In the genomic region with DNA sequence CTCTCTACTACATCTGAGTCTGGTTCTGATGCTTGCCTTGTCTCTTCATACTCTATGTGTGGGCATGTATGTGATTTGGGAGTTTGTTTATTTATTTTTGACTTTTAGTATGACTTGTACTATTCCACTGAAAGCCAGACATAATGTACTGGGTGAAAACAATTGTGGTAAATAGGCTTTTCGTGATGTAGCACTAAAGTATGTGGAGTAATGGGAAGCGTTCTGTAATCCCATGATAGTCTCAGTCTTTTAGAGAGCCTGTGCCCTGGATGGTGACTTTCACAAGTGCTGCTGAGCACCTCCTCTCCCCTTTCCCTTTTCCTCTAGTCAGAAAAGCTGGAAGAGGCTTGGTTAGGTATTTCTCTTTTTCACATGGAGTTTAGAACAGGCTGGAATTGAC, we compare ENCODE assay signal across 16 cellular contexts.
DNase-seq lines count a peak whose midpoint lies in the region; ATAC-seq and TF ChIP-seq lines count a peak whose summit lies in the region.
"Had no signal": no experiment of that assay in that cellular context is flagged by ENCODE, and none has a peak within 500 bp of the region (broad histone marks: within the 10 kb centered on the region; RNA-seq: fewer than 3 reads in every experiment).

No MANE protein-coding gene starts in this region.

- TF ChIP-seq CTCF in choroid plexus epithelial cell (conservative IDR thresholded peaks at IDR 0.05; ENCODE audit: low read depth, low read length) (no peak), foreskin fibroblast (IDR thresholded peaks at IDR 0.05; ENCODE audit: low read depth, low read length) (no peak), uterus (IDR thresholded peaks at IDR 0.05) (no peak)

- H3K4me3 Mint-ChIP-seq in activated T-helper 1 cell treated with anti-CD3 and anti-CD28 coated beads, Interleukin-12 subunit alpha, Interleukin-12 subunit beta, Interleukin-2, Interleukin-4 antibody, amounts not matched to agents 30 ng/mL and 10 ng/mL and 1 ng/mL, durations not matched to agents 14 hours and 24 hours and 36 hours, result no peak overlapping the region
- H3K4me3 Mint-ChIP-seq: B cell had no signal

- no peak overlapping the region for H3K27ac Mint-ChIP-seq in activated T-helper 1 cell treated with anti-CD3 and anti-CD28 coated beads, Interleukin-12 subunit alpha, Interleukin-12 subunit beta, Interleukin-2, Interleukin-4 antibody, amounts not matched to agents 30 ng/mL and 10 ng/mL and 1 ng/mL, durations not matched to agents 14 hours and 24 hours and 36 hours
- H3K27ac Mint-ChIP-seq: B cell had no signal

- no peaks in the 10 kb centered on the region for H3K27me3 ChIP-seq in uterus
- H3K27me3 ChIP-seq: Peyer's patch had no signal

- H3K4me1 Mint-ChIP-seq in activated T-helper 1 cell treated with anti-CD3 and anti-CD28 coated beads, Interleukin-12 subunit alpha, Interleukin-12 subunit beta, Interleukin-2, Interleukin-4 antibody, amounts not matched to agents 30 ng/mL and 10 ng/mL and 1 ng/mL, durations not matched to agents 14 hours and 24 hours and 36 hours (ENCODE audit: low read depth), result no peaks in the 10 kb centered on the region
- H3K4me1 Mint-ChIP-seq: B cell had no signal

- H3K4me1 ChIP-seq in uterus, result no peaks in the 10 kb centered on the region
- H3K4me1 ChIP-seq: Peyer's patch had no signal

- TF ChIP-seq POLR2A in uterus (IDR thresholded peaks at IDR 0.05), result no peak

- ATAC-seq in GM19467 (IDR thresholded peaks at IDR 0.05; ENCODE audit: unreplicated experiment), result no peak
- ATAC-seq: HCT116 had no signal

- H3K9me3 ChIP-seq in uterus, result no peaks in the 10 kb centered on the region
- H3K9me3 ChIP-seq: Peyer's patch had no signal

- peak; percentile 44 for DNase-seq in EH (ENCODE audit: low read depth)
- peak; percentile 15 for DNase-seq in M059J (ENCODE audit: low read depth)
- peak; percentile 39 for DNase-seq in choroid plexus epithelial cell (ENCODE audit: low read depth)
- DNase-seq in foreskin fibroblast, result peak; percentile 12 to 52
- no peak for DNase-seq in activated T-helper 1 cell treated with anti-CD3 and anti-CD28 coated beads, Interleukin-12 subunit alpha, Interleukin-12 subunit beta, Interleukin-2, Interleukin-4 antibody, amounts not matched to agents 30 ng/mL and 10 ng/mL and 1 ng/mL, durations not matched to agents 14 hours and 24 hours and 36 hours (ENCODE audit: low spot score)
- DNase-seq in occipital lobe (lab: John Stamatoyannopoulos, UW), result no peak
- no peak for DNase-seq in uterus
- DNase-seq: Kasumi-1; NCI-H1105; NCI-H2081 treated with DMSO at 0.1 percent for 48 hours; NCI-H446 treated with DMSO at 0.1 percent for 48 hours; NK-92 treated with Interleukin-12 subunit alpha and Interleukin-12 subunit beta, amount 100 ng/mL, for 24 hours; Peyer's patch had no signal

- no peaks in the 10 kb centered on the region for H3K36me3 ChIP-seq in uterus
- H3K36me3 ChIP-seq: Peyer's patch had no signal

- no peak overlapping the region for H3K27ac ChIP-seq in uterus
- H3K27ac ChIP-seq: Peyer's patch had no signal

- H3K4me3 ChIP-seq in choroid plexus epithelial cell (ENCODE audit: low read depth, low read length) (no peak overlapping the region), foreskin fibroblast (ENCODE audit: low read depth in 1 of 2, low read length in 2 of 2) (no peak overlapping the region), uterus (no peak overlapping the region)
- H3K4me3 ChIP-seq: Peyer's patch had no signal

- H3K27me3 Mint-ChIP-seq in activated T-helper 1 cell treated with anti-CD3 and anti-CD28 coated beads, Interleukin-12 subunit alpha, Interleukin-12 subunit beta, Interleukin-2, Interleukin-4 antibody, amounts not matched to agents 30 ng/mL and 10 ng/mL and 1 ng/mL, durations not matched to agents 14 hours and 24 hours and 36 hours (ENCODE audit: insufficient read depth), result peaks cover 2% of the 10 kb centered on the region

- intact Hi-C loops in activated T-helper 1 cell treated with anti-CD3 and anti-CD28 coated beads, Interleukin-12 subunit alpha, Interleukin-12 subunit beta, Interleukin-2, Interleukin-4 antibody, amounts not matched to agents 30 ng/mL and 10 ng/mL and 1 ng/mL, durations not matched to agents 14 hours and 24 hours and 36 hours (cut with micrococcal nuclease), result no loop called here
- intact Hi-C loops in uterus (cut with DNase I; ENCODE audit: low total_unique reads), result no loop called here

- H3K9me3 Mint-ChIP-seq in activated T-helper 1 cell treated with anti-CD3 and anti-CD28 coated beads, Interleukin-12 subunit alpha, Interleukin-12 subunit beta, Interleukin-2, Interleukin-4 antibody, amounts not matched to agents 30 ng/mL and 10 ng/mL and 1 ng/mL, durations not matched to agents 14 hours and 24 hours and 36 hours, result no peaks in the 10 kb centered on the region

- H3K36me3 Mint-ChIP-seq in activated T-helper 1 cell treated with anti-CD3 and anti-CD28 coated beads, Interleukin-12 subunit alpha, Interleukin-12 subunit beta, Interleukin-2, Interleukin-4 antibody, amounts not matched to agents 30 ng/mL and 10 ng/mL and 1 ng/mL, durations not matched to agents 14 hours and 24 hours and 36 hours (ENCODE audit: low read depth), result no peaks in the 10 kb centered on the region

Comparison
In these comparisons a context has a peak if more than half of its experiments do, and no peak if none do; other contexts are left out.
1. DNase-seq: peak in EH (single experiment), M059J (single experiment), choroid plexus epithelial cell (single experiment) and foreskin fibroblast (2 of 2); none in activated T-helper 1 cell treated with anti-CD3 and anti-CD28 coated beads, Interleukin-12 subunit alpha, Interleukin-12 subunit beta, Interleukin-2, Interleukin-4 antibody, amounts not matched to agents 30 ng/mL and 10 ng/mL and 1 ng/mL, durations not matched to agents 14 hours and 24 hours and 36 hours (single experiment), occipital lobe (single experiment) and uterus (0 of 2).